ENCODE assay signal across 8 cellular contexts in genomic region chr5:150523472-150524350, GRCh38. TPM values are rescaled to one million over a fixed set of nuclear protein-coding genes. Genes with fewer than 3 reads are reported as not detected.
DNase-seq lines count a peak whose midpoint lies in the region; ATAC-seq and TF ChIP-seq lines count a peak whose summit lies in the region.

No MANE protein-coding gene starts in this region.

- H3K4me3 ChIP-seq in AG04449 (ENCODE audit: low read depth, low read length) = no peak overlapping the region
- H3K4me3 ChIP-seq in GM06990 (replicated peaks; ENCODE audit: low read depth, low read length) = no peak overlapping the region
- no peak overlapping the region for H3K4me3 ChIP-seq in hepatocyte

- H3K36me3 ChIP-seq in GM06990 (ENCODE audit: control insufficient read depth, insufficient read depth, low read length) = peaks cover 8% of the 10 kb centered on the region
- no peaks in the 10 kb centered on the region for H3K36me3 ChIP-seq in hepatocyte (replicated peaks; ENCODE audit: insufficient read depth, low read depth)

- CTCF ChIA-PET in AG04449 (lab: Yijun Ruan, JAX) = interaction anchor here (0.6 to 8.2 kb wide), 19 partner anchors 8 to 73 kb away, joined by 3 to 124 read pairs (median 5); no protein-coding TSS in a partner anchor

- ATAC-seq in sciatic nerve (peak; percentile 77), HG03354 (IDR thresholded peaks at IDR 0.05; ENCODE audit: poor library complexity, severe bottlenecking, unreplicated experiment) (no peak)

- POLR2A ChIA-PET in AG04449 (lab: Yijun Ruan, JAX) = no interaction called here

- H3K4me2 ChIP-seq in hepatocyte = peak overlapping the region; percentile 5

- intact Hi-C loops in sciatic nerve (cut with DNase I) = no loop called here

- DNase-seq in AG04449 (ENCODE audit: low read depth, low spot score) (no peak), GM06990 (ENCODE audit: extremely low read depth, insufficient read length) (no peak), NCI-H446 treated with DMSO at 0.1 percent for 48 hours (lab: John Stamatoyannopoulos, UW) (peak; percentile 6), astrocyte of the hippocampus (ENCODE audit: low read depth, low spot score) (peak; percentile 77), hepatocyte (ENCODE audit: low spot score) (peak; percentile 63), sciatic nerve (ENCODE audit: low spot score) (no peak)
- no peak for DNase-seq in activated naive CD4-positive, alpha-beta T cell treated with Interleukin-2 at 50 U/mL for 16 hours

- WGBS in hepatocyte (ENCODE audit: low lambda C conversion rate, missing lambda C conversion rate) = 76% methylated on average over 12 of the region's 12 CpGs

- H3K79me2 ChIP-seq in hepatocyte = peaks cover 88% of the 10 kb centered on the region

- H3K9me3 ChIP-seq in hepatocyte (ENCODE audit: low read depth) = no peaks in the 10 kb centered on the region

- peak overlapping the region; percentile 82 for H3K27ac ChIP-seq in hepatocyte

- H3K27me3 ChIP-seq in GM06990 (replicated peaks; ENCODE audit: control insufficient read depth, insufficient read depth, low read length) = no peaks in the 10 kb centered on the region
- no peaks in the 10 kb centered on the region for H3K27me3 ChIP-seq in hepatocyte

- H3K9me2 ChIP-seq in hepatocyte (replicated peaks; ENCODE audit: insufficient read depth) = no peaks in the 10 kb centered on the region

- TF ChIP-seq CTCF in AG04449 (IDR thresholded peaks at IDR 0.05; ENCODE audit: insufficient read depth, low read length, missing control alignments) (peak; percentile 69), GM06990 (IDR thresholded peaks at IDR 0.05; ENCODE audit: insufficient read depth, low read length, poor library complexity, severe bottlenecking) (peak; percentile 63), hepatocyte (IDR thresholded peaks at IDR 0.05; ENCODE audit: poor library complexity) (peak; percentile 60)

- peaks cover 34% of the 10 kb centered on the region for H3K4me1 ChIP-seq in hepatocyte (ENCODE audit: insufficient read depth)

- peaks cover 39% of the 10 kb centered on the region for H4K20me1 ChIP-seq in hepatocyte (ENCODE audit: insufficient read depth, poor library complexity, severe bottlenecking)

- no peak overlapping the region for H2AFZ ChIP-seq in hepatocyte

RNA-seq across cellular contexts. Expression of gene NDST1, which starts 15.8 kb away (rescaled TPM):
- 66.7 and 85.1 TPM in 2 replicates for total RNA-seq in hepatocyte
- 30.2 and 42.5 TPM in 2 replicates for polyA plus RNA-seq in hepatocyte
- 109 TPM for total RNA-seq in sciatic nerve

Comparison
In these comparisons a context has a peak if more than half of its experiments do, and no peak if none do; other contexts are left out.
1. DNase-seq: peak in NCI-H446 treated with DMSO at 0.1 percent for 48 hours (single experiment), astrocyte of the hippocampus (single experiment) and hepatocyte (single experiment); none in AG04449 (single experiment), GM06990 (single experiment), sciatic nerve (single experiment) and activated naive CD4-positive, alpha-beta T cell treated with Interleukin-2 at 50 U/mL for 16 hours (single experiment).
2. Peak in every context shown above with its lines, with median percentiles within 50 percentile points of each other: CTCF ChIP-seq.